24 cellular contexts compared by ENCODE assay signal in the genomic region with DNA sequence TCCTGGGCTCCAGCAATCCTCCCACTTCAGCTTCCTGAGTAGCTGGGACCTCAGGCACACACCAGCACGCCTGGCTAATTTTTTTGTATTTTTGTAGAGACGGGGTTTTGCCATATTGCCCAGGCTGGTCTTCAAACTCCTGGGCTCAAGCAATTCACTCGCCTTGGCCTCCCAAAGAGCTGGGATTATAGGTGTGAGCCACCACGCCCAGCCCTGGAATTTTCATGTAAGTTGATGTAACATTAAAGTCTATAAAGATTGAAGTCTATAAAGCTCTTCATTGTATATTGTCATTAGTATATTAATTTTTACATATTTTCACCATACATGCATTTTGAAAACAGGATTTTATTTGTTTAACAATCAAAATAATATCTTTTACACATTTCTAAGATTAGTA.
"Had no signal": no experiment of that assay in that cellular context is flagged by ENCODE, and none has a peak within 500 bp of the region (broad histone marks: within the 10 kb centered on the region; RNA-seq: fewer than 3 reads in every experiment).

No MANE protein-coding gene starts in this region.

- H3K27me3 ChIP-seq: left lung, neural progenitor cell, neutrophil, ovary, right atrium auricular region, right lobe of liver, tibial nerve, upper lobe of left lung, vagina had no signal

- H3K36me3 ChIP-seq: left lung, neural progenitor cell, neutrophil, ovary, right atrium auricular region, right lobe of liver, spleen, tibial nerve, upper lobe of left lung, vagina had no signal

- H3K4me1 ChIP-seq: left lung, neural progenitor cell, right atrium auricular region, right lobe of liver, spleen, tibial nerve, upper lobe of left lung, vagina had no signal

- H3K9me3 ChIP-seq: left lung, neutrophil, ovary, right atrium auricular region, right lobe of liver, spleen, tibial nerve, upper lobe of left lung, vagina had no signal

- H2AFZ ChIP-seq: neural progenitor cell had no signal

- DNase-seq: head of caudate nucleus; hippocampal formation; kidney glomerular epithelial cell; left cardiac atrium; left lung; naive B cell; natural killer cell; nephron progenitor cell; occipital lobe; ovary; right lobe of liver; spleen; stimulated activated CD4-positive, alpha-beta T cell treated with anti-CD3 and anti-CD28 coated beads, Interleukin-4, amount 100 ng/mL, for 24 hours; stimulated activated naive CD4-positive, alpha-beta T cell; substantia nigra; upper lobe of left lung had no signal

- FAIRE-seq: keratinocyte had no signal

- H3K9ac ChIP-seq: neural progenitor cell had no signal

- H3K27ac ChIP-seq: left lung, neural progenitor cell, neutrophil, ovary, right atrium auricular region, right lobe of liver, skin epidermis, spleen, tibial nerve, upper lobe of left lung, vagina had no signal

- H3K4me3 ChIP-seq: left lung, lung, neural progenitor cell, ovary, right atrium auricular region, right lobe of liver, skin epidermis, spleen, tibial nerve, upper lobe of left lung, vagina had no signal

- H3K4me2 ChIP-seq: neural progenitor cell had no signal
